Comparison of ENCODE assay signal across 1 cellular context in the genomic region with DNA sequence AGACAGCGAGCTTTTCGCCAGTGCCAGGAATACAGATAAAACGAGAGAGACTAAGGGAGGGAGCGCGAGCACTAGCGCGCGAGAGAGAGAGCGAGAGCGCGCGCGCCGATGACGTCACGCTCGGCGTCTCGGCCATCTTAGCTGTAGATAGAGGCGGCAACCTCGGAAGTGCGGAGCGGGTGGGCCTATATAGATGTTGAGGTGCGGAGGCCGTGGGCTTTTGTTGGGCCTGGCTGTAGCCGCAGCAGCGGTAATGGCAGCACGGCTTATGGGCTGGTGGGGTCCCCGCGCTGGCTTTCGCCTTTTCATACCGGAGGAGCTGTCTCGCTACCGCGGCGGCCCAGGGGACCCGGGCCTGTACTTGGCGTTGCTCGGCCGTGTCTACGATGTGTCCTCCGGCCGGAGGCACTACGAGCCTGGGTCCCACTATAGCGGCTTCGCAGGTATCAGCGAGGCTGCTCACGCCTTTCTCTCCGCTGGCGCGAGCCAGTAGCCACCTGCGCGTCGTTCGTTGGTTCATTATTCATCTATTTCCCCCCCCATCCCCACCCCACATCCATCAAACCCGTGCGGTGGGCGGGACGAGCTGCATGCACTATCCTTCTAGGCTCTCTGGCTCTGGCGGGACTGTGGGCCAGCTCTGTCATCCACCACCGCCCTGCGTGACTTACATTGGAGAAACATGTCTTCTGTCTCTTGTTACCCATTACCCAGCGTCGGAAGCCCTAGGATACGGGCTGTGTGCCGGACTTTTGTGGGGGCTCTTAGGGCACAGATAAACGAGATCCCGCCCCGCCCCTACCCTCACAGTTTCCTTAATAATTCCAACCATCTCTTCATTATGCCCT.
TF ChIP-seq lines count a peak whose summit lies in the region.

No MANE protein-coding gene starts in this region.

TF ChIP-seq in HepG2, 621 proteins besides CTCF, POLR2A, EP300 and RAD21 (continued from another document and continues in another):
- TF ChIP-seq, protein P1, sequence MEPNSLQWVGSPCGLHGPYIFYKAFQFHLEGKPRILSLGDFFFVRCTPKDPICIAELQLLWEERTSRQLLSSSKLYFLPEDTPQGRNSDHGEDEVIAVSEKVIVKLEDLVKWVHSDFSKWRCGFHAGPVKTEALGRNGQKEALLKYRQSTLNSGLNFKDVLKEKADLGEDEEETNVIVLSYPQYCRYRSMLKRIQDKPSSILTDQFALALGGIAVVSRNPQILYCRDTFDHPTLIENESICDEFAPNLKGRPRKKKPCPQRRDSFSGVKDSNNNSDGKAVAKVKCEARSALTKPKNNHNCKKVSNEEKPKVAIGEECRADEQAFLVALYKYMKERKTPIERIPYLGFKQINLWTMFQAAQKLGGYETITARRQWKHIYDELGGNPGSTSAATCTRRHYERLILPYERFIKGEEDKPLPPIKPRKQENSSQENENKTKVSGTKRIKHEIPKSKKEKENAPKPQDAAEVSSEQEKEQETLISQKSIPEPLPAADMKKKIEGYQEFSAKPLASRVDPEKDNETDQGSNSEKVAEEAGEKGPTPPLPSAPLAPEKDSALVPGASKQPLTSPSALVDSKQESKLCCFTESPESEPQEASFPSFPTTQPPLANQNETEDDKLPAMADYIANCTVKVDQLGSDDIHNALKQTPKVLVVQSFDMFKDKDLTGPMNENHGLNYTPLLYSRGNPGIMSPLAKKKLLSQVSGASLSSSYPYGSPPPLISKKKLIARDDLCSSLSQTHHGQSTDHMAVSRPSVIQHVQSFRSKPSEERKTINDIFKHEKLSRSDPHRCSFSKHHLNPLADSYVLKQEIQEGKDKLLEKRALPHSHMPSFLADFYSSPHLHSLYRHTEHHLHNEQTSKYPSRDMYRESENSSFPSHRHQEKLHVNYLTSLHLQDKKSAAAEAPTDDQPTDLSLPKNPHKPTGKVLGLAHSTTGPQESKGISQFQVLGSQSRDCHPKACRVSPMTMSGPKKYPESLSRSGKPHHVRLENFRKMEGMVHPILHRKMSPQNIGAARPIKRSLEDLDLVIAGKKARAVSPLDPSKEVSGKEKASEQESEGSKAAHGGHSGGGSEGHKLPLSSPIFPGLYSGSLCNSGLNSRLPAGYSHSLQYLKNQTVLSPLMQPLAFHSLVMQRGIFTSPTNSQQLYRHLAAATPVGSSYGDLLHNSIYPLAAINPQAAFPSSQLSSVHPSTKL (CRISPR knock-in tag; IDR thresholded peaks at IDR 0.05) = 0 out of 2 replicates have a peak, but pooled peaks have one; percentile 9
- TF ChIP-seq, protein P2, sequence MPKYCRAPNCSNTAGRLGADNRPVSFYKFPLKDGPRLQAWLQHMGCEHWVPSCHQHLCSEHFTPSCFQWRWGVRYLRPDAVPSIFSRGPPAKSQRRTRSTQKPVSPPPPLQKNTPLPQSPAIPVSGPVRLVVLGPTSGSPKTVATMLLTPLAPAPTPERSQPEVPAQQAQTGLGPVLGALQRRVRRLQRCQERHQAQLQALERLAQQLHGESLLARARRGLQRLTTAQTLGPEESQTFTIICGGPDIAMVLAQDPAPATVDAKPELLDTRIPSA (CRISPR knock-in tag; IDR thresholded peaks at IDR 0.05; ENCODE audit: borderline replicate concordance) = no peak
- TF ChIP-seq KDM5B (CRISPR knock-in tag; IDR thresholded peaks at IDR 0.05; ENCODE audit: borderline replicate concordance) = peak; percentile 47; the same call in 1 of the 2 replicates
- TF ChIP-seq FOXO1 (CRISPR knock-in tag; IDR thresholded peaks at IDR 0.05) = no peak
- no peak for TF ChIP-seq MAFK (conservative IDR thresholded peaks at IDR 0.05 in 1 of 2, IDR thresholded peaks at IDR 0.05 in 1 of 2; ENCODE audit: low read length in 2 of 2)
- 0 out of 2 replicates have a peak, but pooled peaks have one; percentile 19 for TF ChIP-seq ZNF816 (CRISPR knock-in tag; IDR thresholded peaks at IDR 0.05; ENCODE audit: borderline replicate concordance)
- peak; percentile 68; the same call in 1 of the 2 replicates for TF ChIP-seq CCDC6 (CRISPR knock-in tag; IDR thresholded peaks at IDR 0.05)
- peak; percentile 39; the same call in 1 of the 2 replicates for TF ChIP-seq ZNF441 (CRISPR knock-in tag; IDR thresholded peaks at IDR 0.05; ENCODE audit: borderline replicate concordance)
- 0 out of 2 replicates have a peak, but pooled peaks have one; percentile 31 for TF ChIP-seq ZNF138 (CRISPR knock-in tag; IDR thresholded peaks at IDR 0.05; ENCODE audit: low read depth)
- TF ChIP-seq ZNF614 (CRISPR knock-in tag; IDR thresholded peaks at IDR 0.05; ENCODE audit: borderline replicate concordance) = no peak
- TF ChIP-seq ZNF225 (CRISPR knock-in tag; IDR thresholded peaks at IDR 0.05) = no peak; the same call in 1 of the 2 replicates
- no peak for TF ChIP-seq ZNF232 (CRISPR knock-in tag; IDR thresholded peaks at IDR 0.05; ENCODE audit: borderline replicate concordance)
- no peak for TF ChIP-seq THYN1 (CRISPR knock-in tag; IDR thresholded peaks at IDR 0.05; ENCODE audit: borderline replicate concordance, low read depth)
- TF ChIP-seq, protein P3, sequence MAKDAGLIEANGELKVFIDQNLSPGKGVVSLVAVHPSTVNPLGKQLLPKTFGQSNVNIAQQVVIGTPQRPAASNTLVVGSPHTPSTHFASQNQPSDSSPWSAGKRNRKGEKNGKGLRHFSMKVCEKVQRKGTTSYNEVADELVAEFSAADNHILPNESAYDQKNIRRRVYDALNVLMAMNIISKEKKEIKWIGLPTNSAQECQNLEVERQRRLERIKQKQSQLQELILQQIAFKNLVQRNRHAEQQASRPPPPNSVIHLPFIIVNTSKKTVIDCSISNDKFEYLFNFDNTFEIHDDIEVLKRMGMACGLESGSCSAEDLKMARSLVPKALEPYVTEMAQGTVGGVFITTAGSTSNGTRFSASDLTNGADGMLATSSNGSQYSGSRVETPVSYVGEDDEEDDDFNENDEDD (CRISPR knock-in tag; IDR thresholded peaks at IDR 0.05; ENCODE audit: borderline replicate concordance) = peak; percentile 61
- TF ChIP-seq, protein P4, sequence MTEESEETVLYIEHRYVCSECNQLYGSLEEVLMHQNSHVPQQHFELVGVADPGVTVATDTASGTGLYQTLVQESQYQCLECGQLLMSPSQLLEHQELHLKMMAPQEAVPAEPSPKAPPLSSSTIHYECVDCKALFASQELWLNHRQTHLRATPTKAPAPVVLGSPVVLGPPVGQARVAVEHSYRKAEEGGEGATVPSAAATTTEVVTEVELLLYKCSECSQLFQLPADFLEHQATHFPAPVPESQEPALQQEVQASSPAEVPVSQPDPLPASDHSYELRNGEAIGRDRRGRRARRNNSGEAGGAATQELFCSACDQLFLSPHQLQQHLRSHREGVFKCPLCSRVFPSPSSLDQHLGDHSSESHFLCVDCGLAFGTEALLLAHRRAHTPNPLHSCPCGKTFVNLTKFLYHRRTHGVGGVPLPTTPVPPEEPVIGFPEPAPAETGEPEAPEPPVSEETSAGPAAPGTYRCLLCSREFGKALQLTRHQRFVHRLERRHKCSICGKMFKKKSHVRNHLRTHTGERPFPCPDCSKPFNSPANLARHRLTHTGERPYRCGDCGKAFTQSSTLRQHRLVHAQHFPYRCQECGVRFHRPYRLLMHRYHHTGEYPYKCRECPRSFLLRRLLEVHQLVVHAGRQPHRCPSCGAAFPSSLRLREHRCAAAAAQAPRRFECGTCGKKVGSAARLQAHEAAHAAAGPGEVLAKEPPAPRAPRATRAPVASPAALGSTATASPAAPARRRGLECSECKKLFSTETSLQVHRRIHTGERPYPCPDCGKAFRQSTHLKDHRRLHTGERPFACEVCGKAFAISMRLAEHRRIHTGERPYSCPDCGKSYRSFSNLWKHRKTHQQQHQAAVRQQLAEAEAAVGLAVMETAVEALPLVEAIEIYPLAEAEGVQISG (CRISPR knock-in tag; IDR thresholded peaks at IDR 0.05) = no peak
- no peak for TF ChIP-seq AHR (CRISPR knock-in tag; IDR thresholded peaks at IDR 0.05)
- TF ChIP-seq ZNF543 (CRISPR knock-in tag; IDR thresholded peaks at IDR 0.05) = no peak
- no peak for TF ChIP-seq KDM6A (CRISPR knock-in tag; IDR thresholded peaks at IDR 0.05; ENCODE audit: low read depth)
- no peak for TF ChIP-seq RBM22 (optimal IDR thresholded peaks at IDR 0.05; ENCODE audit: low read length)
- TF ChIP-seq, protein P5, sequence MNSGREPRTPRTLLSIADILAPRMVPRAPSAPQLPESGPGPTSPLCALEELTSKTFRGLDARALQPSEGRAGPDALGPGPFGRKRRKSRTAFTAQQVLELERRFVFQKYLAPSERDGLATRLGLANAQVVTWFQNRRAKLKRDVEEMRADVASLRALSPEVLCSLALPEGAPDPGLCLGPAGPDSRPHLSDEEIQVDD (CRISPR knock-in tag; IDR thresholded peaks at IDR 0.05; ENCODE audit: borderline replicate concordance) = no peak
- TF ChIP-seq, protein P6, sequence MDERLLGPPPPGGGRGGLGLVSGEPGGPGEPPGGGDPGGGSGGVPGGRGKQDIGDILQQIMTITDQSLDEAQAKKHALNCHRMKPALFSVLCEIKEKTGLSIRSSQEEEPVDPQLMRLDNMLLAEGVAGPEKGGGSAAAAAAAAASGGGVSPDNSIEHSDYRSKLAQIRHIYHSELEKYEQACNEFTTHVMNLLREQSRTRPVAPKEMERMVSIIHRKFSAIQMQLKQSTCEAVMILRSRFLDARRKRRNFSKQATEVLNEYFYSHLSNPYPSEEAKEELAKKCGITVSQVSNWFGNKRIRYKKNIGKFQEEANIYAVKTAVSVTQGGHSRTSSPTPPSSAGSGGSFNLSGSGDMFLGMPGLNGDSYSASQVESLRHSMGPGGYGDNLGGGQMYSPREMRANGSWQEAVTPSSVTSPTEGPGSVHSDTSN (CRISPR knock-in tag; IDR thresholded peaks at IDR 0.05) = 0 out of 2 replicates have a peak, but pooled peaks have one; percentile 8
- no peak for TF ChIP-seq ZNF550 (CRISPR knock-in tag; IDR thresholded peaks at IDR 0.05; ENCODE audit: borderline replicate concordance)
- TF ChIP-seq ZNF501 (CRISPR knock-in tag; IDR thresholded peaks at IDR 0.05) = peak; percentile 14; the same call in 1 of the 2 replicates
- TF ChIP-seq ARHGAP35 (CRISPR knock-in tag; IDR thresholded peaks at IDR 0.05; ENCODE audit: borderline replicate concordance) = no peak
- no peak; the same call in 1 of the 2 replicates for TF ChIP-seq SOX13 (IDR thresholded peaks at IDR 0.05)
- peak in 1 of 2 experiments; percentile 2; a peak in 1 of 4 replicates for TF ChIP-seq SOX13 (CRISPR knock-in tag; conservative IDR thresholded peaks at IDR 0.05 in 1 of 2, IDR thresholded peaks at IDR 0.05 in 1 of 2)
- TF ChIP-seq ZNF136 (CRISPR knock-in tag; IDR thresholded peaks at IDR 0.05; ENCODE audit: low read depth) = no peak
- no peak for TF ChIP-seq ZNF883 (CRISPR knock-in tag; IDR thresholded peaks at IDR 0.05; ENCODE audit: not compliant biosample characterization)
- TF ChIP-seq RXRB (CRISPR knock-in tag; IDR thresholded peaks at IDR 0.05; ENCODE audit: borderline replicate concordance) = 0 out of 2 replicates have a peak, but pooled peaks have one; percentile 19
- TF ChIP-seq, protein P7, sequence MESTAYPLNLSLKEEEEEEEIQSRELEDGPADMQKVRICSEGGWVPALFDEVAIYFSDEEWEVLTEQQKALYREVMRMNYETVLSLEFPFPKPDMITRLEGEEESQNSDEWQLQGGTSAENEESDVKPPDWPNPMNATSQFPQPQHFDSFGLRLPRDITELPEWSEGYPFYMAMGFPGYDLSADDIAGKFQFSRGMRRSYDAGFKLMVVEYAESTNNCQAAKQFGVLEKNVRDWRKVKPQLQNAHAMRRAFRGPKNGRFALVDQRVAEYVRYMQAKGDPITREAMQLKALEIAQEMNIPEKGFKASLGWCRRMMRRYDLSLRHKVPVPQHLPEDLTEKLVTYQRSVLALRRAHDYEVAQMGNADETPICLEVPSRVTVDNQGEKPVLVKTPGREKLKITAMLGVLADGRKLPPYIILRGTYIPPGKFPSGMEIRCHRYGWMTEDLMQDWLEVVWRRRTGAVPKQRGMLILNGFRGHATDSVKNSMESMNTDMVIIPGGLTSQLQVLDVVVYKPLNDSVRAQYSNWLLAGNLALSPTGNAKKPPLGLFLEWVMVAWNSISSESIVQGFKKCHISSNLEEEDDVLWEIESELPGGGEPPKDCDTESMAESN (CRISPR knock-in tag; conservative IDR thresholded peaks at IDR 0.05) = no peak
- TF ChIP-seq HMG20B (CRISPR knock-in tag; conservative IDR thresholded peaks at IDR 0.05) = no peak
- TF ChIP-seq ZNF75D (CRISPR knock-in tag; IDR thresholded peaks at IDR 0.05; ENCODE audit: borderline replicate concordance) = no peak
- 0 out of 2 replicates have a peak, but pooled peaks have one; percentile 24 for TF ChIP-seq ZNF788 (CRISPR knock-in tag; IDR thresholded peaks at IDR 0.05; ENCODE audit: borderline replicate concordance)
- TF ChIP-seq, protein P8, sequence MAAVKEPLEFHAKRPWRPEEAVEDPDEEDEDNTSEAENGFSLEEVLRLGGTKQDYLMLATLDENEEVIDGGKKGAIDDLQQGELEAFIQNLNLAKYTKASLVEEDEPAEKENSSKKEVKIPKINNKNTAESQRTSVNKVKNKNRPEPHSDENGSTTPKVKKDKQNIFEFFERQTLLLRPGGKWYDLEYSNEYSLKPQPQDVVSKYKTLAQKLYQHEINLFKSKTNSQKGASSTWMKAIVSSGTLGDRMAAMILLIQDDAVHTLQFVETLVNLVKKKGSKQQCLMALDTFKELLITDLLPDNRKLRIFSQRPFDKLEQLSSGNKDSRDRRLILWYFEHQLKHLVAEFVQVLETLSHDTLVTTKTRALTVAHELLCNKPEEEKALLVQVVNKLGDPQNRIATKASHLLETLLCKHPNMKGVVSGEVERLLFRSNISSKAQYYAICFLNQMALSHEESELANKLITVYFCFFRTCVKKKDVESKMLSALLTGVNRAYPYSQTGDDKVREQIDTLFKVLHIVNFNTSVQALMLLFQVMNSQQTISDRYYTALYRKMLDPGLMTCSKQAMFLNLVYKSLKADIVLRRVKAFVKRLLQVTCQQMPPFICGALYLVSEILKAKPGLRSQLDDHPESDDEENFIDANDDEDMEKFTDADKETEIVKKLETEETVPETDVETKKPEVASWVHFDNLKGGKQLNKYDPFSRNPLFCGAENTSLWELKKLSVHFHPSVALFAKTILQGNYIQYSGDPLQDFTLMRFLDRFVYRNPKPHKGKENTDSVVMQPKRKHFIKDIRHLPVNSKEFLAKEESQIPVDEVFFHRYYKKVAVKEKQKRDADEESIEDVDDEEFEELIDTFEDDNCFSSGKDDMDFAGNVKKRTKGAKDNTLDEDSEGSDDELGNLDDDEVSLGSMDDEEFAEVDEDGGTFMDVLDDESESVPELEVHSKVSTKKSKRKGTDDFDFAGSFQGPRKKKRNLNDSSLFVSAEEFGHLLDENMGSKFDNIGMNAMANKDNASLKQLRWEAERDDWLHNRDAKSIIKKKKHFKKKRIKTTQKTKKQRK (IDR thresholded peaks at IDR 0.05; ENCODE audit: low read length) = no peak
- TF ChIP-seq ZNF335 (CRISPR knock-in tag; IDR thresholded peaks at IDR 0.05) = no peak; the same call in 1 of the 2 replicates
- no peak for TF ChIP-seq CBX2 (IDR thresholded peaks at IDR 0.05; ENCODE audit: low read depth, low read length)
- TF ChIP-seq CBX2 (CRISPR knock-in tag; IDR thresholded peaks at IDR 0.05; ENCODE audit: low read depth) = no peak
